14 cellular contexts compared by ENCODE assay signal in genomic region chr1:184621262-184621661, GRCh38.
DNase-seq lines count a peak whose midpoint lies in the region; ATAC-seq and TF ChIP-seq lines count a peak whose summit lies in the region.
"Had no signal": no experiment of that assay in that cellular context is flagged by ENCODE, and none has a peak within 500 bp of the region (broad histone marks: within the 10 kb centered on the region; RNA-seq: fewer than 3 reads in every experiment).

No MANE protein-coding gene starts in this region.

- TF ChIP-seq CTCF in Peyer's patch (IDR thresholded peaks at IDR 0.05) (no peak), nephron (IDR thresholded peaks at IDR 0.05; ENCODE audit: unreplicated experiment in 3 of 3) (no peak), upper lobe of right lung (IDR thresholded peaks at IDR 0.05) (no peak)

- H3K27me3 Mint-ChIP-seq in nephron (ENCODE audit: low read depth): peaks cover 4% of the 10 kb centered on the region
- H3K27me3 Mint-ChIP-seq: activated CD4-positive, alpha-beta T cell treated with anti-CD3 and anti-CD28 coated beads for 36 hours had no signal

- H3K9me3 ChIP-seq in Peyer's patch (no peaks in the 10 kb centered on the region), upper lobe of right lung (no peaks in the 10 kb centered on the region)
- H3K9me3 ChIP-seq: neutrophil had no signal

- H3K36me3 ChIP-seq in Peyer's patch (peaks cover 0 to 11% (median 0%) of the 10 kb centered on the region in 3 donors), upper lobe of right lung (no peaks in the 10 kb centered on the region)
- H3K36me3 ChIP-seq: neutrophil had no signal

- H3K4me1 Mint-ChIP-seq in nephron: peaks cover 65% of the 10 kb centered on the region
- H3K4me1 Mint-ChIP-seq: activated CD4-positive, alpha-beta T cell treated with anti-CD3 and anti-CD28 coated beads for 36 hours had no signal

- no peaks in the 10 kb centered on the region for H3K9me3 Mint-ChIP-seq in nephron
- H3K9me3 Mint-ChIP-seq: immature natural killer cell had no signal

- peak overlapping the region; percentile 25 to 85 (median 70) for H3K27ac ChIP-seq in Peyer's patch
- peak overlapping the region; percentile 61 for H3K27ac ChIP-seq in upper lobe of right lung
- H3K27ac ChIP-seq: neutrophil had no signal

- H3K4me1 ChIP-seq in Peyer's patch: peaks cover 0 to 12% (median 0%) of the 10 kb centered on the region in 4 donors
- peaks cover 21% of the 10 kb centered on the region for H3K4me1 ChIP-seq in upper lobe of right lung

- intact Hi-C loops in upper lobe of right lung (cut with DNase I): no loop called here

- H3K4me3 ChIP-seq in Peyer's patch (no peak overlapping the region), upper lobe of right lung (no peak overlapping the region)

- ATAC-seq in upper lobe of right lung (no peak), HG03342 (IDR thresholded peaks at IDR 0.05; ENCODE audit: unreplicated experiment) (no peak)
- ATAC-seq: activated CD4-positive, alpha-beta T cell treated with anti-CD3 and anti-CD28 coated beads for 36 hours had no signal

- DNase-seq in Peyer's patch (no peak), fibroblast of gingiva (ENCODE audit: low read depth) (peak; percentile 89), upper lobe of right lung (no peak), Kasumi-1 (lab: John Stamatoyannopoulos, UW) (no peak), retina (no peak)
- DNase-seq: activated CD4-positive, alpha-beta T cell treated with anti-CD3 and anti-CD28 coated beads for 36 hours; DMS153; effector CD4-positive, alpha-beta T cell; immature natural killer cell; MV-4-11; SW 1271 had no signal

- no peak for TF ChIP-seq POLR2A in Peyer's patch (IDR thresholded peaks at IDR 0.05)

- H3K4me3 Mint-ChIP-seq in nephron: peak overlapping the region in 1 of 3 experiments; percentile 7
- H3K4me3 Mint-ChIP-seq: activated CD4-positive, alpha-beta T cell treated with anti-CD3 and anti-CD28 coated beads for 36 hours; immature natural killer cell had no signal

- H3K27me3 ChIP-seq in Peyer's patch (no peaks in the 10 kb centered on the region), upper lobe of right lung (no peaks in the 10 kb centered on the region)
- H3K27me3 ChIP-seq: neutrophil had no signal

- H3K36me3 Mint-ChIP-seq in nephron (ENCODE audit: low read depth): no peaks in the 10 kb centered on the region

- H3K27ac Mint-ChIP-seq in nephron: peak overlapping the region; percentile 34 to 69 (median 52)
- H3K27ac Mint-ChIP-seq: activated CD4-positive, alpha-beta T cell treated with anti-CD3 and anti-CD28 coated beads for 36 hours had no signal
